In genomic region chr9:129290606-129291005, GRCh38 we compare ENCODE assay signal across 22 cellular contexts.
A peak's percentile ranks its signal among the peaks of the same experiment; 100 is the strongest.
DNase-seq lines count a peak whose midpoint lies in the region; ATAC-seq, FAIRE-seq and TF ChIP-seq lines count a peak whose summit lies in the region.
"Had no signal": no experiment of that assay in that cellular context is flagged by ENCODE, and none has a peak within 500 bp of the region (broad histone marks: within the 10 kb centered on the region; RNA-seq: fewer than 3 reads in every experiment).

No MANE protein-coding gene starts in this region.

- intact Hi-C loops in colonic mucosa (cut with DNase I) = no loop called here

- POLR2A ChIA-PET in H1 (lab: Charles Lee; ENCODE audit: partially characterized antibody) = interaction anchor here (1.0 to 1.6 kb wide), 2 partner anchors 12 to 14 kb away, joined by 4 to 8 read pairs; no protein-coding TSS in a partner anchor

- H2BK120ac ChIP-seq in H1 (replicated peaks; ENCODE audit: low read depth, low read length) = no peak overlapping the region

- no peak overlapping the region for H2BK15ac ChIP-seq in H1 (ENCODE audit: low read length)

- no peak overlapping the region for H3K9ac ChIP-seq in H1 (replicated peaks in 1 of 4; ENCODE audit: extremely low read depth in 1 of 4, low read depth in 3 of 4, low read length in 3 of 4)
- no peak overlapping the region for H3K9ac ChIP-seq in colonic mucosa (ENCODE audit: low read depth in 2 of 2, low read length in 2 of 2)

- TF ChIP-seq EP300 in H1 (IDR thresholded peaks at IDR 0.05; ENCODE audit: borderline replicate concordance in 1 of 2, low read depth in 2 of 2, low read length in 2 of 2) = no peak

- 94% methylated on average over 9 of the region's 16 CpGs; no CpG with 5 or more reads in 1 of the 2 experiments for WGBS in H1 (ENCODE audit: extremely low coverage in 1 of 2, insufficient coverage in 1 of 2, insufficient read length in 1 of 2, insufficient replicate concordance in 2 of 2, low coverage in 1 of 2, low lambda C conversion rate in 2 of 2, missing lambda C conversion rate in 1 of 2), 2 experiments

- H3K9me3 ChIP-seq in H1 (ENCODE audit: insufficient read depth in 2 of 2, low read depth in 1 of 2, low read length in 1 of 2) = no peaks in the 10 kb centered on the region
- H3K9me3 ChIP-seq in colonic mucosa = no peaks in the 10 kb centered on the region
- H3K9me3 ChIP-seq: pancreas had no signal

- H4K8ac ChIP-seq in H1 (ENCODE audit: extremely low read depth, insufficient read depth, low read length) = no peak overlapping the region

- H2AK5ac ChIP-seq in H1 (ENCODE audit: low read depth, low read length) = no peak overlapping the region

- H4K91ac ChIP-seq in H1 (replicated peaks; ENCODE audit: insufficient read length, low read length) = no peak overlapping the region

- H3K18ac ChIP-seq in H1 (ENCODE audit: extremely low read depth, low read length) = no peak overlapping the region

- no peak for TF ChIP-seq CTCF in H1 (IDR thresholded peaks at IDR 0.05; ENCODE audit: control extremely low read depth in 1 of 3, insufficient read depth in 1 of 3, low read depth in 1 of 3, low read length in 3 of 3)
- no peak for TF ChIP-seq CTCF in omental fat pad (IDR thresholded peaks at IDR 0.05)
- no peak for TF ChIP-seq CTCF in colonic mucosa (IDR thresholded peaks at IDR 0.05)

- no peaks in the 10 kb centered on the region for H4K20me1 ChIP-seq in H1 (replicated peaks in 1 of 2; ENCODE audit: control insufficient read depth in 1 of 2, insufficient read depth in 2 of 2, low read length in 2 of 2)

- H3K23ac ChIP-seq in H1 (ENCODE audit: insufficient read length) = no peak overlapping the region

- no peaks in the 10 kb centered on the region for H3K79me2 ChIP-seq in H1 (ENCODE audit: control insufficient read depth in 1 of 2, insufficient read depth in 2 of 2, low read length in 2 of 2)

- no peak overlapping the region for H4K5ac ChIP-seq in H1 (ENCODE audit: insufficient read length, low read depth, low read length)

- peak; percentile 16 for DNase-seq in activated CD4-positive, CD25-positive, alpha-beta regulatory T cell treated with anti-CD3 and anti-CD28 coated beads, Interleukin-2, amount 50 U/mL, for 72 hours
- DNase-seq in H7 = peak; percentile 37
- DNase-seq in H1 (ENCODE audit: low read depth in 1 of 2, low spot score in 2 of 2) = no peak
- no peak for DNase-seq in omental fat pad (ENCODE audit: low spot score)
- no peak for DNase-seq in NCI-H2029 (lab: John Stamatoyannopoulos, UW)
- no peak for DNase-seq in colonic mucosa
- DNase-seq in NK-92 (lab: John Stamatoyannopoulos, UW; ENCODE audit: unreplicated experiment) = no peak
- DNase-seq: AML-193; anterior cingulate cortex; CD8-positive, alpha-beta T cell; NCI-H1048; NCI-H2029 treated with DMSO at 0.1 percent for 48 hours; NCI-H2227 treated with DMSO at 0.1 percent for 48 hours; NCI-H69 had no signal

- TF ChIP-seq POLR2A in H1 (IDR thresholded peaks at IDR 0.05; ENCODE audit: control extremely low read depth in 1 of 2, low read depth in 2 of 2, low read length in 2 of 2) = no peak

- H3K56ac ChIP-seq in H1 (replicated peaks; ENCODE audit: insufficient read length, low read depth, low read length) = no peak overlapping the region

- H3K4me1 ChIP-seq in H1 (replicated peaks in 1 of 4; ENCODE audit: control insufficient read depth in 3 of 4, insufficient read depth in 4 of 4, low read length in 3 of 4) (peaks cover 0 to 11% (median 4%) of the 10 kb centered on the region in 4 experiments; a peak in 2 of 7 replicates), colonic mucosa (no peaks in the 10 kb centered on the region)
- H3K4me1 ChIP-seq: HAP-1, pancreas, tibial nerve had no signal

- H3K27me3 ChIP-seq in H7 (ENCODE audit: control insufficient read depth, insufficient read depth, low read length) (no peaks in the 10 kb centered on the region), H1 (replicated peaks in 1 of 4; ENCODE audit: control insufficient read depth in 3 of 4, extremely low read depth in 1 of 4, insufficient read depth in 3 of 4, low read length in 3 of 4) (no peaks in the 10 kb centered on the region), colonic mucosa (no peaks in the 10 kb centered on the region)
- H3K27me3 ChIP-seq: cardiac muscle cell, pancreas, tibial nerve had no signal

- H2BK20ac ChIP-seq in H1 (ENCODE audit: low read length) = no peak overlapping the region

- no peak for FAIRE-seq in H1 (lab: Jason Lieb, UNC)
- FAIRE-seq: pancreas, RCC 7860 had no signal

- no peak for TF ChIP-seq RAD21 in H1 (IDR thresholded peaks at IDR 0.05 in 1 of 2, conservative IDR thresholded peaks at IDR 0.05 in 1 of 2; ENCODE audit: low read depth in 2 of 2, low read length in 2 of 2)

- no peaks in the 10 kb centered on the region for H3K23me2 ChIP-seq in H1 (ENCODE audit: low read depth, low read length)

- H3K36me3 ChIP-seq in H7 (replicated peaks; ENCODE audit: control insufficient read depth, insufficient read depth, low read length) (no peaks in the 10 kb centered on the region), H1 (ENCODE audit: control insufficient read depth in 2 of 4, insufficient read depth in 4 of 4, low read length in 3 of 4) (no peaks in the 10 kb centered on the region), colonic mucosa (no peaks in the 10 kb centered on the region)
- H3K36me3 ChIP-seq: cardiac muscle cell, HAP-1, pancreas, tibial nerve had no signal

- H2BK12ac ChIP-seq in H1 (ENCODE audit: low read depth, low read length) = no peak overlapping the region

- H3K4ac ChIP-seq in H1 (replicated peaks; ENCODE audit: insufficient read length, low read depth, low read length) = no peak overlapping the region

- H2AFZ ChIP-seq in H1 (ENCODE audit: low read length) = no peak overlapping the region

- no peak overlapping the region for H3K4me2 ChIP-seq in H1 (ENCODE audit: insufficient read depth in 1 of 2, low read depth in 2 of 2, low read length in 2 of 2)

- CTCF ChIA-PET in H1 (lab: Charles Lee; ENCODE audit: partially characterized antibody) = interaction anchor here (1.2 kb wide), 1 partner anchor 111 kb away, joined by 3 read pairs; no protein-coding TSS in a partner anchor

- H3K4me3 ChIP-seq in H7 (ENCODE audit: insufficient read depth, low read depth, low read length) = no peak overlapping the region
- H3K4me3 ChIP-seq in H1 (ENCODE audit: extremely low read depth in 1 of 4, insufficient read depth in 2 of 4, low read depth in 3 of 4, low read length in 4 of 4) = no peak overlapping the region
- no peak overlapping the region for H3K4me3 ChIP-seq in colonic mucosa
- H3K4me3 ChIP-seq: cardiac muscle cell, HAP-1, pancreas, tibial nerve had no signal

- no peak for ATAC-seq in activated CD4-positive, CD25-positive, alpha-beta regulatory T cell treated with anti-CD3 and anti-CD28 coated beads, Interleukin-2, amount 50 U/mL, for 24 hours
- peak; percentile 10 for ATAC-seq in omental fat pad (ENCODE audit: low FRiP score)
- ATAC-seq: CD8-positive, alpha-beta T cell; natural killer cell had no signal

- no peak overlapping the region for H3K14ac ChIP-seq in H1 (ENCODE audit: insufficient read length)

- H3K27ac ChIP-seq in H1 (ENCODE audit: low read depth, low read length) (no peak overlapping the region), colonic mucosa (no peak overlapping the region)
- H3K27ac ChIP-seq: 22Rv1, cardiac muscle cell, pancreas, tibial nerve had no signal

- no peak overlapping the region for H2BK5ac ChIP-seq in H1 (ENCODE audit: low read depth, low read length)

- no peaks in the 10 kb centered on the region for H3K79me1 ChIP-seq in H1 (ENCODE audit: low read depth, low read length)

TF ChIP-seq in H1, 55 proteins besides CTCF, POLR2A, EP300 and RAD21:
- TF ChIP-seq JUN (IDR thresholded peaks at IDR 0.05; ENCODE audit: low read depth, low read length) (no peak), EGR1 (IDR thresholded peaks at IDR 0.05; ENCODE audit: borderline replicate concordance, low read depth, low read length) (no peak), SIX5 (IDR thresholded peaks at IDR 0.05; ENCODE audit: low read depth, low read length) (no peak), POLR2AphosphoS5 (IDR thresholded peaks at IDR 0.05; ENCODE audit: low read depth, low read length) (no peak), E2F6 (IDR thresholded peaks at IDR 0.05) (peak; percentile 27; the same call in 1 of the 2 replicates), SIN3A (conservative IDR thresholded peaks at IDR 0.05 in 1 of 2, IDR thresholded peaks at IDR 0.05 in 1 of 2; ENCODE audit: low read depth in 1 of 2, low read length in 2 of 2) (no peak), TBP (IDR thresholded peaks at IDR 0.05; ENCODE audit: low read depth, low read length) (no peak)
TF ChIP-seq in H1: peak in this region for 1.

Comparison
In these comparisons a context has a peak if more than half of its experiments do, and no peak if none do; other contexts are left out.
1. DNase-seq: peak in activated CD4-positive, CD25-positive, alpha-beta regulatory T cell treated with anti-CD3 and anti-CD28 coated beads, Interleukin-2, amount 50 U/mL, for 72 hours (single experiment) and H7 (single experiment); none in H1 (0 of 2), omental fat pad (single experiment), NCI-H2029 (single experiment), colonic mucosa (single experiment) and NK-92 (single experiment).